Comparison of ENCODE assay signal across 25 cellular contexts in the genomic region with DNA sequence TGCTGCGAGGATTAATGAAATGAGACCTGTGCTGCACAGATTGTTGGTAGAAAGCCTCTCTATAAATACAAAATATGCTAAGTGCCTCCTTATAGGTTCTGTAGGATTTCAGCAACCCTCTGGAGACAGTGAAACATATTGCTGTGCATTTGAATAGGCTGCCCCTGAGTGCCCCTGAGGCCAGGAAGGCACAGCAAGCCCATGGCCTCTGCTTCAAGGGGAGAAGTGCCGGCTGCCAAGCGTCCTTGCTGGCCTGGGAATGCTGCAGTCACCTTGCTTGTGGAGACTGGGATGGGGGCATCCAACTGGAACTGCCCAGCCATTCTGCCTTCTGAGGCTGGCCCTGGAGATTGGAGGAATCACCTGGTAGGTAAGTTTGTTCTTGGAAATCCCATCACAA.
"Had no signal": no experiment of that assay in that cellular context is flagged by ENCODE, and none has a peak within 500 bp of the region (broad histone marks: within the 10 kb centered on the region; RNA-seq: fewer than 3 reads in every experiment).

No MANE protein-coding gene starts in this region.

- H3K27me3 ChIP-seq: dorsolateral prefrontal cortex, gastrocnemius medialis, heart right ventricle, sigmoid colon, stomach, tibial artery, upper lobe of left lung had no signal

- H3K36me3 Mint-ChIP-seq: naive thymus-derived CD8-positive, alpha-beta T cell; stimulated activated effector memory CD8-positive, alpha-beta T cell treated with anti-CD3 and anti-CD28 coated beads, Interleukin-12 subunit alpha, Interleukin-12 subunit beta, amount 100 ng/mL, for 72 hours had no signal

- H3K4me1 Mint-ChIP-seq: naive thymus-derived CD8-positive, alpha-beta T cell; stimulated activated effector memory CD8-positive, alpha-beta T cell treated with anti-CD3 and anti-CD28 coated beads, Interleukin-12 subunit alpha, Interleukin-12 subunit beta, amount 100 ng/mL, for 72 hours had no signal

- H3K4me3 Mint-ChIP-seq: naive thymus-derived CD8-positive, alpha-beta T cell; nephron progenitor cell; stimulated activated effector memory CD8-positive, alpha-beta T cell treated with anti-CD3 and anti-CD28 coated beads, Interleukin-12 subunit alpha, Interleukin-12 subunit beta, amount 100 ng/mL, for 72 hours had no signal

- H3K9me3 Mint-ChIP-seq: naive thymus-derived CD8-positive, alpha-beta T cell; nephron progenitor cell had no signal

- H3K4me3 ChIP-seq: dorsolateral prefrontal cortex, gastrocnemius medialis, heart right ventricle, left ventricle myocardium inferior, lower lobe of right lung, psoas muscle, sigmoid colon, stomach, tibial artery, upper lobe of left lung had no signal

- H3K36me3 ChIP-seq: gastrocnemius medialis, heart right ventricle, left ventricle myocardium inferior, lower lobe of right lung, sigmoid colon, stomach, tibial artery, upper lobe of left lung had no signal

- DNase-seq: dorsolateral prefrontal cortex; effector CD4-positive, alpha-beta T cell; foreskin fibroblast; gastrocnemius medialis; heart right ventricle; hippocampal formation; kidney glomerular epithelial cell; left colon; left ventricle myocardium inferior; lower lobe of right lung; naive thymus-derived CD8-positive, alpha-beta T cell; nephron progenitor cell; nucleus accumbens; posterior cingulate gyrus; psoas muscle; right cardiac atrium; sigmoid colon; stimulated activated CD4-positive, alpha-beta T cell treated with anti-CD3 and anti-CD28 coated beads, Interleukin-2, amount 100 ng/mL, for 24 hours; stimulated activated CD4-positive, alpha-beta T cell treated with anti-CD3 and anti-CD28 coated beads, Interleukin-4, amount 100 ng/mL, for 24 hours; stimulated activated naive CD4-positive, alpha-beta T cell treated with Interleukin-2 at 50 U/mL for 16 hours; stomach; tibial artery had no signal

- H3K4me1 ChIP-seq: gastrocnemius medialis, heart right ventricle, left ventricle myocardium inferior, lower lobe of right lung, psoas muscle, tibial artery had no signal

- H3K27ac Mint-ChIP-seq: nephron progenitor cell; stimulated activated effector memory CD8-positive, alpha-beta T cell treated with anti-CD3 and anti-CD28 coated beads, Interleukin-12 subunit alpha, Interleukin-12 subunit beta, amount 100 ng/mL, for 72 hours had no signal

- H3K9me3 ChIP-seq: gastrocnemius medialis, heart right ventricle, left ventricle myocardium inferior, lower lobe of right lung, psoas muscle, sigmoid colon, stomach, tibial artery, upper lobe of left lung had no signal

- H3K27ac ChIP-seq: dorsolateral prefrontal cortex, epithelial cell of prostate, gastrocnemius medialis, heart right ventricle, left ventricle myocardium inferior, lower lobe of right lung, psoas muscle, stomach, tibial artery, upper lobe of left lung had no signal
